In genomic region chr16:79685871-79686270, GRCh38 we compare ENCODE assay signal across 18 cellular contexts.
"Had no signal": no experiment of that assay in that cellular context is flagged by ENCODE, and none has a peak within 500 bp of the region (broad histone marks: within the 10 kb centered on the region; RNA-seq: fewer than 3 reads in every experiment).

No MANE protein-coding gene starts in this region.

- H3K36me3 ChIP-seq: esophagus squamous epithelium, gastroesophageal sphincter, heart right ventricle, left lung, lower lobe of right lung had no signal

- H3K4me3 ChIP-seq: coronary artery, dorsolateral prefrontal cortex, esophagus squamous epithelium, gastroesophageal sphincter, heart right ventricle, left lung, lower lobe of right lung, mucosa of descending colon had no signal

- H3K9me3 ChIP-seq: esophagus squamous epithelium, gastroesophageal sphincter, left lung, lower lobe of right lung, mucosa of descending colon had no signal

- H3K4me1 ChIP-seq: esophagus squamous epithelium, gastroesophageal sphincter, heart right ventricle, left lung, lower lobe of right lung had no signal

- DNase-seq: dermis blood vessel endothelial cell; dorsolateral prefrontal cortex; effector CD4-positive, alpha-beta T cell; effector memory CD4-positive, alpha-beta T cell; esophagus squamous epithelium; foreskin fibroblast; foreskin melanocyte; heart right ventricle; hippocampal formation; left cardiac atrium; left lung; left ventricle myocardium superior; lower lobe of right lung; mesenchymal stem cell; mucosa of descending colon; naive B cell had no signal

- H3K27ac ChIP-seq: coronary artery, dorsolateral prefrontal cortex, esophagus squamous epithelium, gastroesophageal sphincter, heart right ventricle, left lung, lower lobe of right lung had no signal

- H3K27me3 ChIP-seq: dorsolateral prefrontal cortex, esophagus squamous epithelium, gastroesophageal sphincter, heart right ventricle, left lung had no signal

- ATAC-seq: gastroesophageal sphincter, heart right ventricle, left cardiac atrium, left lung, left ventricle myocardium superior, lower lobe of right lung, mucosa of descending colon had no signal
